Comparison of ENCODE assay signal across 1 cellular context in genomic region chr1:56188855-56189254, GRCh38.
TF ChIP-seq lines count a peak whose summit lies in the region.

No MANE protein-coding gene starts in this region.

TF ChIP-seq in HepG2, 621 proteins besides CTCF, POLR2A, EP300 and RAD21 (continued from another document and continues in another):
- TF ChIP-seq ZNF770 (CRISPR knock-in tag; IDR thresholded peaks at IDR 0.05): no peak
- no peak for TF ChIP-seq ZNF510 (CRISPR knock-in tag; IDR thresholded peaks at IDR 0.05; ENCODE audit: low read depth)
- TF ChIP-seq MTF2 (CRISPR knock-in tag; IDR thresholded peaks at IDR 0.05; ENCODE audit: borderline replicate concordance): no peak
- TF ChIP-seq CBX1 (IDR thresholded peaks at IDR 0.05; ENCODE audit: low read depth): no peak
- no peak for TF ChIP-seq DBP (CRISPR knock-in tag; IDR thresholded peaks at IDR 0.05; ENCODE audit: not compliant biosample characterization)
- no peak for TF ChIP-seq RBM39 (IDR thresholded peaks at IDR 0.05; ENCODE audit: low read depth, low read length, poor library complexity, severe bottlenecking)
- no peak for TF ChIP-seq FOXP4 (CRISPR knock-in tag; IDR thresholded peaks at IDR 0.05)
- no peak for TF ChIP-seq ZNF784 (CRISPR knock-in tag; IDR thresholded peaks at IDR 0.05; ENCODE audit: borderline replicate concordance)
- TF ChIP-seq E2F1 (CRISPR knock-in tag; IDR thresholded peaks at IDR 0.05): no peak
- TF ChIP-seq NKX3-1 (CRISPR knock-in tag; IDR thresholded peaks at IDR 0.05): no peak
- no peak for TF ChIP-seq ZNF569 (CRISPR knock-in tag; IDR thresholded peaks at IDR 0.05; ENCODE audit: borderline replicate concordance)
- TF ChIP-seq FOXP1 (IDR thresholded peaks at IDR 0.05): no peak; the same call in 1 of the 2 replicates
- TF ChIP-seq FOXP1 (CRISPR knock-in tag; IDR thresholded peaks at IDR 0.05): no peak
- TF ChIP-seq AKAP8 (CRISPR knock-in tag; IDR thresholded peaks at IDR 0.05): no peak
- 0 out of 2 replicates have a peak, but pooled peaks have one; percentile 47 for TF ChIP-seq NCOR1 (IDR thresholded peaks at IDR 0.05; ENCODE audit: borderline replicate concordance, low read length)
- no peak for TF ChIP-seq ZSCAN25 (CRISPR knock-in tag; IDR thresholded peaks at IDR 0.05)
- TF ChIP-seq PATZ1 (CRISPR knock-in tag; IDR thresholded peaks at IDR 0.05): no peak
- TF ChIP-seq NONO (IDR thresholded peaks at IDR 0.05): no peak
- no peak for TF ChIP-seq NONO (CRISPR knock-in tag; conservative IDR thresholded peaks at IDR 0.05)
- no peak for TF ChIP-seq DMAP1 (CRISPR knock-in tag; IDR thresholded peaks at IDR 0.05)
- TF ChIP-seq ZNF773 (CRISPR knock-in tag; IDR thresholded peaks at IDR 0.05; ENCODE audit: borderline replicate concordance): no peak
- peak; percentile 37; the same call in 1 of the 2 replicates for TF ChIP-seq ARID5B (CRISPR knock-in tag; IDR thresholded peaks at IDR 0.05)
- no peak for TF ChIP-seq HDAC6 (IDR thresholded peaks at IDR 0.05; ENCODE audit: low read depth, low read length)
- TF ChIP-seq ZHX1 (CRISPR knock-in tag; IDR thresholded peaks at IDR 0.05; ENCODE audit: low read depth): no peak
- no peak for TF ChIP-seq SOX6 (IDR thresholded peaks at IDR 0.05)
- TF ChIP-seq SOX6 (CRISPR knock-in tag; IDR thresholded peaks at IDR 0.05): peak; percentile 39
- no peak for TF ChIP-seq DZIP1 (CRISPR knock-in tag; IDR thresholded peaks at IDR 0.05)
- no peak for TF ChIP-seq RORA (CRISPR knock-in tag; IDR thresholded peaks at IDR 0.05)
- no peak for TF ChIP-seq TMF1 (CRISPR knock-in tag; IDR thresholded peaks at IDR 0.05; ENCODE audit: low read depth)
- TF ChIP-seq MYC (CRISPR knock-in tag; IDR thresholded peaks at IDR 0.05; ENCODE audit: borderline replicate concordance): no peak
- no peak for TF ChIP-seq KMT2A (CRISPR knock-in tag; IDR thresholded peaks at IDR 0.05)
- 0 out of 2 replicates have a peak, but pooled peaks have one; percentile 27 for TF ChIP-seq SAP130 (CRISPR knock-in tag; IDR thresholded peaks at IDR 0.05; ENCODE audit: low read depth)
- no peak for TF ChIP-seq CENPBD1 (CRISPR knock-in tag; IDR thresholded peaks at IDR 0.05; ENCODE audit: borderline replicate concordance, low read depth)
- peak; percentile 42; the same call in 1 of the 2 replicates for TF ChIP-seq SOX5 (CRISPR knock-in tag; IDR thresholded peaks at IDR 0.05; ENCODE audit: borderline replicate concordance)
- TF ChIP-seq NFE2 (CRISPR knock-in tag; IDR thresholded peaks at IDR 0.05): no peak
- no peak for TF ChIP-seq ZBTB33 (CRISPR knock-in tag; IDR thresholded peaks at IDR 0.05)
- no peak for TF ChIP-seq ZNF180 (CRISPR knock-in tag; IDR thresholded peaks at IDR 0.05; ENCODE audit: borderline replicate concordance, low read depth)
- TF ChIP-seq ZSCAN9 (CRISPR knock-in tag; IDR thresholded peaks at IDR 0.05; ENCODE audit: borderline replicate concordance): no peak
- no peak for TF ChIP-seq ZBTB21 (CRISPR knock-in tag; IDR thresholded peaks at IDR 0.05)
- TF ChIP-seq ZFYVE20 (CRISPR knock-in tag; IDR thresholded peaks at IDR 0.05; ENCODE audit: borderline replicate concordance, low read depth): no peak
- TF ChIP-seq GATAD2A (CRISPR knock-in tag; IDR thresholded peaks at IDR 0.05): 0 out of 2 replicates have a peak, but pooled peaks have one; percentile 39
